9 cellular contexts compared by ENCODE assay signal in the genomic region with DNA sequence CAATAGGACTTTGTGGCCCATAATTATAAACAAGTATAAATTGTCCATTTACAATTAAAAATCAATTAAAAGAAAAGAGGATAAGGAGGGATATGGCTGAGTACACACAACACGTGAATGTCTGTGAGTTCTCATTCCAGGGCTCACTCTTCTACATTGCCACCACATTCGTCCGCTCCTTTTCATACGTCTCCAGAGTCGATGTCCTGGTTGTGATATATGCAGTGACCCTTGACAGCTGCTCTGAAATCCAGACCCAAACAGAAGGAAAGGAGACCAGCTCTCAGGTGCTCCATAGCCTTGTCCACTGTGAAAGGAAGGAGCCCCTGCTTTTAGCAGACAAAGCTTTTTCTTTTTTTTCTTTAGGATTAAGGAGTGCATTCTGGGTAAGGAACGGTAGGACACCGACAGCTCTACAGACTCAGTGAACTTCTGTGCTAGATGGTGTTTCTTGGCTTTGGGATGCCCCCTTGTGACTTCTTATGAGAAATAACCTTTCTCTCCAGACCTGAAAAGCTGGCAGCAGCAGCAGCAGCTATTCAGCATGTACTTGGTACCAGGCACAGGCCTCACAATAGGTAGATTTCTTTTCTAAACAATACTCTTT. TPM values are rescaled to one million over a fixed set of nuclear protein-coding genes. Genes with fewer than 3 reads are reported as not detected.
DNase-seq lines count a peak whose midpoint lies in the region; ATAC-seq and TF ChIP-seq lines count a peak whose summit lies in the region.
"Had no signal": no experiment of that assay in that cellular context is flagged by ENCODE, and none has a peak within 500 bp of the region (broad histone marks: within the 10 kb centered on the region; RNA-seq: fewer than 3 reads in every experiment).

No MANE protein-coding gene starts in this region.

- no peaks in the 10 kb centered on the region for H3K27me3 Mint-ChIP-seq in activated CD4-positive, alpha-beta T cell treated with anti-CD3 and anti-CD28 coated beads for 36 hours
- H3K27me3 Mint-ChIP-seq in neural crest cell (ENCODE audit: low read depth), result no peaks in the 10 kb centered on the region
- H3K27me3 Mint-ChIP-seq: CD8-positive, alpha-beta memory T cell had no signal

- POLR2A ChIA-PET in activated CD4-positive, alpha-beta T cell treated with anti-CD3 and anti-CD28 coated beads for 36 hours (lab: Charles Lee), result interaction anchor here (0.6 kb wide), 1 partner anchor 297 kb away, joined by 9 read pairs; no protein-coding TSS in a partner anchor
- POLR2A ChIA-PET in RWPE1 (lab: Yijun Ruan, JAX; ENCODE audit: low non-redundant PET), result no interaction called here

- no peaks in the 10 kb centered on the region for H3K9me3 ChIP-seq in effector memory CD4-positive, alpha-beta T cell (ENCODE audit: control insufficient read depth, low read length)

- no peaks in the 10 kb centered on the region for H3K4me1 Mint-ChIP-seq in activated CD4-positive, alpha-beta T cell treated with anti-CD3 and anti-CD28 coated beads for 36 hours
- H3K4me1 Mint-ChIP-seq in neural crest cell, result peaks cover 5% of the 10 kb centered on the region
- H3K4me1 Mint-ChIP-seq: CD8-positive, alpha-beta memory T cell had no signal

- peaks cover 29% of the 10 kb centered on the region for H3K36me3 ChIP-seq in effector memory CD4-positive, alpha-beta T cell (ENCODE audit: control insufficient read depth, insufficient read depth, low read length)

- no peak overlapping the region for H3K27ac ChIP-seq in RWPE1
- H3K27ac ChIP-seq in effector memory CD4-positive, alpha-beta T cell (ENCODE audit: insufficient read depth, low read length, poor library complexity, severe bottlenecking), result no peak overlapping the region

- H3K4me1 ChIP-seq in effector memory CD4-positive, alpha-beta T cell (ENCODE audit: control insufficient read depth, insufficient read depth, low read length, poor library complexity, severe bottlenecking), result no peaks in the 10 kb centered on the region

- H3K9me3 Mint-ChIP-seq in activated CD4-positive, alpha-beta T cell treated with anti-CD3 and anti-CD28 coated beads for 36 hours (ENCODE audit: low read depth), result no peaks in the 10 kb centered on the region
- H3K9me3 Mint-ChIP-seq in neural crest cell, result no peaks in the 10 kb centered on the region
- H3K9me3 Mint-ChIP-seq: CD8-positive, alpha-beta memory T cell had no signal

- ATAC-seq in activated CD4-positive, alpha-beta T cell treated with anti-CD3 and anti-CD28 coated beads for 36 hours, result peak; percentile 83
- peak; percentile 87 for ATAC-seq in esophagus mucosa

- H3K27ac Mint-ChIP-seq in activated CD4-positive, alpha-beta T cell treated with anti-CD3 and anti-CD28 coated beads for 36 hours, result no peak overlapping the region
- no peak overlapping the region for H3K27ac Mint-ChIP-seq in neural crest cell (ENCODE audit: unreplicated experiment)

- DNase-seq in activated CD4-positive, alpha-beta T cell treated with anti-CD3 and anti-CD28 coated beads for 36 hours, result peak; percentile 29
- no peak for DNase-seq in activated CD4-positive, alpha-beta T cell treated with anti-CD3 and anti-CD28 coated beads, Interleukin-2, amount 50 U/mL, for 48 hours
- DNase-seq in LoVo (ENCODE audit: low spot score) (peak; percentile 38), RWPE1 (ENCODE audit: low spot score) (peak; percentile 56), neural crest cell (ENCODE audit: low read depth, low spot score) (peak; percentile 12)
- no peak for DNase-seq in effector memory CD4-positive, alpha-beta T cell
- DNase-seq in stimulated activated naive CD4-positive, alpha-beta T cell (lab: John Stamatoyannopoulos, UW), result no peak

- CTCF ChIA-PET in activated CD4-positive, alpha-beta T cell treated with anti-CD3 and anti-CD28 coated beads for 36 hours (lab: Charles Lee), result interaction anchor here (0.6 to 2.5 kb wide), 5 partner anchors 27 to 305 kb away, joined by 3 to 17 read pairs (median 3); no protein-coding TSS in a partner anchor
- CTCF ChIA-PET in RWPE1 (lab: Yijun Ruan, JAX), result interaction anchor here (0.6 to 1.1 kb wide), 9 partner anchors 10 to 998 kb away, joined by 3 to 10 read pairs (median 3); no protein-coding TSS in a partner anchor

- no peaks in the 10 kb centered on the region for H3K27me3 ChIP-seq in effector memory CD4-positive, alpha-beta T cell (replicated peaks; ENCODE audit: control insufficient read depth, insufficient read depth, low read length, poor library complexity, severe bottlenecking)

- intact Hi-C loops in activated CD4-positive, alpha-beta T cell treated with anti-CD3 and anti-CD28 coated beads for 36 hours (cut with DNase I, micrococcal nuclease), result loop anchor here (1.0 to 10.0 kb wide), 2 partner anchors 306 kb away; no protein-coding TSS in a partner anchor

- no peak overlapping the region for H3K4me3 ChIP-seq in effector memory CD4-positive, alpha-beta T cell (ENCODE audit: insufficient read depth, low read depth, low read length, poor library complexity, severe bottlenecking)

- H3K36me3 Mint-ChIP-seq in activated CD4-positive, alpha-beta T cell treated with anti-CD3 and anti-CD28 coated beads for 36 hours (ENCODE audit: low read depth), result peaks cover 32% of the 10 kb centered on the region
- peaks cover 18% of the 10 kb centered on the region for H3K36me3 Mint-ChIP-seq in neural crest cell (ENCODE audit: low read depth)

- TF ChIP-seq CTCF in RWPE1 (conservative IDR thresholded peaks at IDR 0.05; ENCODE audit: low read depth), result peak; percentile 30; the same call in 1 of the 2 replicates
- peak; percentile 54 for TF ChIP-seq CTCF in neural crest cell (conservative IDR thresholded peaks at IDR 0.05)

- H3K4me3 Mint-ChIP-seq in activated CD4-positive, alpha-beta T cell treated with anti-CD3 and anti-CD28 coated beads for 36 hours, result no peak overlapping the region
- H3K4me3 Mint-ChIP-seq in neural crest cell, result no peak overlapping the region
- H3K4me3 Mint-ChIP-seq: CD8-positive, alpha-beta memory T cell had no signal

RNA-seq across cellular contexts. Expression of a gene that starts 19.7 kb away (rescaled TPM):
- total RNA-seq in activated CD4-positive, alpha-beta T cell treated with anti-CD3 and anti-CD28 coated beads for 36 hours, result under 1 TPM; 0.37 to 0.57 TPM
- total RNA-seq in esophagus mucosa, result not detected
- 0.32 and 0.35 TPM in 2 replicates for total RNA-seq in neural crest cell

RNA-seq across cellular contexts. Expression of a gene that starts 51.5 kb away (rescaled TPM):
- 100 to 1,000 TPM; 259 to 261 TPM for total RNA-seq in activated CD4-positive, alpha-beta T cell treated with anti-CD3 and anti-CD28 coated beads for 36 hours
- 5.3 TPM for total RNA-seq in esophagus mucosa
- 66.4 and 71.4 TPM in 2 replicates for total RNA-seq in neural crest cell

RNA-seq across cellular contexts. Expression of a gene that starts 54.3 kb away (rescaled TPM):
- total RNA-seq in activated CD4-positive, alpha-beta T cell treated with anti-CD3 and anti-CD28 coated beads for 36 hours, result 10 to 100 TPM; 34.2 to 34.8 TPM
- total RNA-seq in esophagus mucosa (9.8 TPM), neural crest cell (27.5 and 33.2 TPM in 2 replicates)

RNA-seq across cellular contexts. Expression of a gene that starts 54.5 kb away (rescaled TPM):
- 100 to 1,000 TPM; 103 to 112 TPM for total RNA-seq in activated CD4-positive, alpha-beta T cell treated with anti-CD3 and anti-CD28 coated beads for 36 hours
- total RNA-seq in esophagus mucosa, result 46.8 TPM
- total RNA-seq in neural crest cell, result 86.7 and 86.9 TPM in 2 replicates

Comparison
In these comparisons a context has a peak if more than half of its experiments do, and no peak if none do; other contexts are left out.
1. DNase-seq: peak in activated CD4-positive, alpha-beta T cell treated with anti-CD3 and anti-CD28 coated beads for 36 hours (single experiment), LoVo (single experiment), RWPE1 (single experiment) and neural crest cell (single experiment); none in activated CD4-positive, alpha-beta T cell treated with anti-CD3 and anti-CD28 coated beads, Interleukin-2, amount 50 U/mL, for 48 hours (0 of 2), effector memory CD4-positive, alpha-beta T cell (0 of 3) and stimulated activated naive CD4-positive, alpha-beta T cell (0 of 6).
2. RNA of a gene that starts 51.5 kb away (total RNA-seq): 259 to 261 TPM in activated CD4-positive, alpha-beta T cell treated with anti-CD3 and anti-CD28 coated beads for 36 hours and 66.4 to 71.4 TPM in neural crest cell; 5.3 TPM in esophagus mucosa (single experiment); every median in the first group is over 10 times any median in the second.